ENCODE assay signal across 21 cellular contexts in the genomic region with DNA sequence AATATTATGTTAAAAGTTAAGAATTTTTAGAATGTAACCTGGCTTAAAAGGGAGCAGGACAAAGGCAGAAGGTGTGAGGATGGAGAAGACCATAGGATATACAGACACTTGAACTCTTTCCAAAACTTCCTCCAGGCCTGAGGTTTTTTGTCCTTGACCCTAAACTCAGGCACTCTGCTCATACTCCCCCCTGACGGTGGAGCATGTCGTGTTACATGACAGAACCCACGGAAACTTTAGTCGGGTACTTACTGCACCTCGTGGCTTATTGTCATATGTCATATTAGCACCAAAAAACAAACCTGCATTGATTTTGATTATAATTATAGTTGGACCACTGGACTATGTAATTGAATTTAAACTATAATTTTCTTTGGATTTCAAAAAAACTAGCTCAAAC. TPM values are rescaled to one million over a fixed set of nuclear protein-coding genes. Genes with fewer than 3 reads are reported as not detected.
DNase-seq lines count a peak whose midpoint lies in the region; ATAC-seq and TF ChIP-seq lines count a peak whose summit lies in the region.
"Had no signal": no experiment of that assay in that cellular context is flagged by ENCODE, and none has a peak within 500 bp of the region (broad histone marks: within the 10 kb centered on the region; RNA-seq: fewer than 3 reads in every experiment).

No MANE protein-coding gene starts in this region.

- CTCF ChIA-PET in IMR-90 (lab: Yijun Ruan, JAX), result interaction anchor here (1.2 kb wide), 1 partner anchor 167 kb away, joined by 5 read pairs; no protein-coding TSS in a partner anchor

- H3K79me2 ChIP-seq in GM23248 (ENCODE audit: insufficient read depth) (no peaks in the 10 kb centered on the region), H9 (ENCODE audit: insufficient read depth, low read length) (no peaks in the 10 kb centered on the region)

- H3K4ac ChIP-seq in IMR-90 (ENCODE audit: low read depth, low read length) (no peak overlapping the region), H9 (ENCODE audit: low read depth, low read length) (no peak overlapping the region)

- H4K91ac ChIP-seq in IMR-90 (ENCODE audit: insufficient read depth, low read depth, low read length) (no peak overlapping the region), H9 (ENCODE audit: insufficient read length, low read depth, low read length) (no peak overlapping the region)

- H2BK120ac ChIP-seq in IMR-90 (ENCODE audit: low read depth, low read length), result no peak overlapping the region
- no peak overlapping the region for H2BK120ac ChIP-seq in H9 (ENCODE audit: low read depth, low read length, poor library complexity, severe bottlenecking)

- TF ChIP-seq CTCF in IMR-90 (conservative IDR thresholded peaks at IDR 0.05; ENCODE audit: low read depth, low read length) (no peak), H9 (conservative IDR thresholded peaks at IDR 0.05) (no peak)

- H3K4me3 ChIP-seq in IMR-90 (ENCODE audit: insufficient read depth, low read depth, low read length) (no peak overlapping the region), GM23248 (no peak overlapping the region)
- H3K4me3 ChIP-seq: BLaER1 had no signal

- no peak for TF ChIP-seq POLR2A in IMR-90 (IDR thresholded peaks at IDR 0.05; ENCODE audit: low read depth, low read length)

- H3K27ac ChIP-seq in IMR-90 (ENCODE audit: insufficient read depth, low read length) (no peak overlapping the region), GM23248 (no peak overlapping the region), H9 (ENCODE audit: insufficient read length, low read depth, low read length) (no peak overlapping the region)
- H3K27ac ChIP-seq: BLaER1, HL-60 had no signal

- peak overlapping the region; percentile 94 for H3K27ac Mint-ChIP-seq in activated T-cell treated with anti-CD3 and anti-CD28 coated beads, Interleukin-2, amount 50 U/mL, for 24 hours
- peak overlapping the region; percentile 71 for H3K27ac Mint-ChIP-seq in activated T-helper 2 cell treated with anti-CD3 and anti-CD28 coated beads, Interferon-gamma antibody, Interleukin-2, Interleukin-4, amounts not matched to agents 10 μg/mL and 5 μg/mL and 100 μg/mL, durations not matched to agents 14 hours and 24 hours and 36 hours
- H3K27ac Mint-ChIP-seq in stimulated activated memory B cell treated with anti-CD40 and anti-IgM and Interleukin-4, amounts not matched to agents 10 μg/mL and 1 μg/mL and 100 μg/mL, for 72 hours, result peak overlapping the region; percentile 74
- H3K27ac Mint-ChIP-seq in H9, result no peak overlapping the region

- dilution Hi-C loops in IMR-90 (cut with HindIII; ENCODE audit: low sequenced_read_pairs, unreplicated experiment), result no loop called here

- no peaks in the 10 kb centered on the region for H3K23me2 ChIP-seq in H9 (ENCODE audit: insufficient read length, low read depth, low read length, poor library complexity, severe bottlenecking)

- no peak for ATAC-seq in IMR-90 (ENCODE audit: low read depth)
- no peak for ATAC-seq in stimulated activated memory B cell treated with anti-CD40 and anti-IgM and Interleukin-4, amounts not matched to agents 10 μg/mL and 1 μg/mL and 100 μg/mL, for 72 hours

- no TSS peak for BruUV-seq in IMR-90 (replicated peaks; lab: Mats Ljungman, UMichigan)

- H3K9me3 Mint-ChIP-seq in activated T-cell treated with anti-CD3 and anti-CD28 coated beads, Interleukin-2, amount 50 U/mL, for 24 hours, result no peaks in the 10 kb centered on the region
- H3K9me3 Mint-ChIP-seq in activated T-helper 2 cell treated with anti-CD3 and anti-CD28 coated beads, Interferon-gamma antibody, Interleukin-2, Interleukin-4, amounts not matched to agents 10 μg/mL and 5 μg/mL and 100 μg/mL, durations not matched to agents 14 hours and 24 hours and 36 hours, result no peaks in the 10 kb centered on the region
- no peaks in the 10 kb centered on the region for H3K9me3 Mint-ChIP-seq in stimulated activated memory B cell treated with anti-CD40 and anti-IgM and Interleukin-4, amounts not matched to agents 10 μg/mL and 1 μg/mL and 100 μg/mL, for 72 hours
- no peaks in the 10 kb centered on the region for H3K9me3 Mint-ChIP-seq in H9
- H3K9me3 Mint-ChIP-seq: CD4-positive, CD25-positive, alpha-beta regulatory T cell had no signal

- H3K36me3 Mint-ChIP-seq in activated T-cell treated with anti-CD3 and anti-CD28 coated beads, Interleukin-2, amount 50 U/mL, for 24 hours (ENCODE audit: low read depth), result peaks cover 57% of the 10 kb centered on the region
- peaks cover 62% of the 10 kb centered on the region for H3K36me3 Mint-ChIP-seq in activated T-helper 2 cell treated with anti-CD3 and anti-CD28 coated beads, Interferon-gamma antibody, Interleukin-2, Interleukin-4, amounts not matched to agents 10 μg/mL and 5 μg/mL and 100 μg/mL, durations not matched to agents 14 hours and 24 hours and 36 hours (ENCODE audit: low read depth)
- H3K36me3 Mint-ChIP-seq in stimulated activated memory B cell treated with anti-CD40 and anti-IgM and Interleukin-4, amounts not matched to agents 10 μg/mL and 1 μg/mL and 100 μg/mL, for 72 hours, result peaks cover 17% of the 10 kb centered on the region
- H3K36me3 Mint-ChIP-seq in H9 (ENCODE audit: insufficient read depth in 1 of 3, low read depth in 3 of 3), result no peaks in the 10 kb centered on the region

- intact Hi-C loops in IMR-90 (cut with micrococcal nuclease), result no loop called here
- intact Hi-C loops in activated T-helper 2 cell treated with anti-CD3 and anti-CD28 coated beads, Interferon-gamma antibody, Interleukin-2, Interleukin-4, amounts not matched to agents 10 μg/mL and 5 μg/mL and 100 μg/mL, durations not matched to agents 14 hours and 24 hours and 36 hours (cut with micrococcal nuclease), result loop anchor here (1.0 to 5.0 kb wide), 2 partner anchors 10 to 42 kb away; partner anchors contain the start of gene PARK7

- no peak for TF ChIP-seq RAD21 in IMR-90 (IDR thresholded peaks at IDR 0.05; ENCODE audit: low read length)

- H3F3A ChIP-seq in GM23248 (ENCODE audit: insufficient read depth), result no peaks in the 10 kb centered on the region

- H3T11ph ChIP-seq in H9 (ENCODE audit: low read length), result no peak overlapping the region

- H3K23ac ChIP-seq in IMR-90 (ENCODE audit: low read depth, low read length) (no peak overlapping the region), H9 (ENCODE audit: insufficient read length, low read depth, low read length) (no peak overlapping the region)

- H3K36me3 ChIP-seq in IMR-90 (ENCODE audit: control insufficient read depth, insufficient read depth, low read length), result no peaks in the 10 kb centered on the region
- H3K36me3 ChIP-seq in GM23248 (ENCODE audit: low read depth), result no peaks in the 10 kb centered on the region
- H3K36me3 ChIP-seq: BLaER1 had no signal

- in situ Hi-C loops in IMR-90 (cut with MboI; ENCODE audit: low sequenced_read_pairs), result no loop called here
- in situ Hi-C loops in GM23248 (cut with MboI), result loop anchor here (25.0 kb wide), 1 partner anchor 258 kb away; no protein-coding TSS in a partner anchor

- H2BK15ac ChIP-seq in IMR-90 (ENCODE audit: low read depth, low read length) (no peak overlapping the region), H9 (ENCODE audit: low read depth, low read length) (no peak overlapping the region)

- no peaks in the 10 kb centered on the region for H3K9me1 ChIP-seq in IMR-90 (ENCODE audit: insufficient read depth, low read length)

- no peak overlapping the region for H4K8ac ChIP-seq in IMR-90 (ENCODE audit: low read depth in 2 of 2, low read length in 2 of 2)
- H4K8ac ChIP-seq in H9 (replicated peaks; ENCODE audit: insufficient read length, low read depth, low read length), result no peak overlapping the region

- H4K20me1 ChIP-seq in IMR-90 (ENCODE audit: insufficient read depth, low read length) (no peaks in the 10 kb centered on the region), GM23248 (ENCODE audit: insufficient read depth) (no peaks in the 10 kb centered on the region), H9 (ENCODE audit: control insufficient read depth, insufficient read depth, insufficient read length) (no peaks in the 10 kb centered on the region)
- H4K20me1 ChIP-seq: BLaER1 had no signal

- H3K27me3 Mint-ChIP-seq in activated T-cell treated with anti-CD3 and anti-CD28 coated beads, Interleukin-2, amount 50 U/mL, for 24 hours, result no peaks in the 10 kb centered on the region
- no peaks in the 10 kb centered on the region for H3K27me3 Mint-ChIP-seq in activated T-helper 2 cell treated with anti-CD3 and anti-CD28 coated beads, Interferon-gamma antibody, Interleukin-2, Interleukin-4, amounts not matched to agents 10 μg/mL and 5 μg/mL and 100 μg/mL, durations not matched to agents 14 hours and 24 hours and 36 hours (ENCODE audit: low read depth)
- H3K27me3 Mint-ChIP-seq in stimulated activated memory B cell treated with anti-CD40 and anti-IgM and Interleukin-4, amounts not matched to agents 10 μg/mL and 1 μg/mL and 100 μg/mL, for 72 hours, result peaks cover 13% of the 10 kb centered on the region
- no peaks in the 10 kb centered on the region; the same call in 1 of the 2 replicates for H3K27me3 Mint-ChIP-seq in H9 (ENCODE audit: low read depth)
- H3K27me3 Mint-ChIP-seq: CD4-positive, CD25-positive, alpha-beta regulatory T cell had no signal

- H3K9me3 ChIP-seq in IMR-90 (ENCODE audit: control insufficient read depth, insufficient read depth, low read length) (no peaks in the 10 kb centered on the region), GM23248 (ENCODE audit: low read depth) (no peaks in the 10 kb centered on the region), H9 (ENCODE audit: control insufficient read depth, low read depth, low read length) (no peaks in the 10 kb centered on the region)
- H3K9me3 ChIP-seq: BLaER1 had no signal

- H3K9ac ChIP-seq in IMR-90 (ENCODE audit: low read depth, low read length) (no peak overlapping the region), GM23248 (no peak overlapping the region), H9 (ENCODE audit: extremely low read depth, insufficient read length, low read length) (no peak overlapping the region)
- H3K9ac ChIP-seq: BLaER1 had no signal

- H2AFZ ChIP-seq in IMR-90 (replicated peaks; ENCODE audit: low read length, poor library complexity) (no peak overlapping the region), GM23248 (no peak overlapping the region), H9 (ENCODE audit: low read length) (no peak overlapping the region)

- H3K18ac ChIP-seq in IMR-90 (ENCODE audit: low read depth, low read length) (no peak overlapping the region), H9 (ENCODE audit: insufficient read length, low read depth, low read length) (no peak overlapping the region)

- no peak for DNase-seq in activated T-cell treated with anti-CD3 and anti-CD28 coated beads, Interleukin-2, amount 50 U/mL, for 24 hours
- no peak for DNase-seq in activated T-cell treated with anti-CD3 and anti-CD28 coated beads, Interleukin-2, amount 50 U/mL, for 48 hours
- DNase-seq in IMR-90 (no peak), GM23248 (no peak), H9 (no peak)
- DNase-seq in activated T-helper 2 cell treated with anti-CD3 and anti-CD28 coated beads, Interferon-gamma antibody, Interleukin-2, Interleukin-4, amounts not matched to agents 10 μg/mL and 5 μg/mL and 100 μg/mL, durations not matched to agents 14 hours and 24 hours and 36 hours (ENCODE audit: low spot score), result no peak
- DNase-seq: CD4-positive, CD25-positive, alpha-beta regulatory T cell; DMS153; DND-41; Karpas-422; NCI-H1092; NCI-H1417 treated with DMSO at 0.1 percent for 48 hours; NCI-H1694 treated with DMSO at 0.1 percent for 48 hours; NCI-H2081; NCI-H510A; NCI-H69; Right ventricle myocardium superior; RPMI8226 had no signal

- H2BK5ac ChIP-seq in IMR-90 (ENCODE audit: low read depth, low read length, poor library complexity, severe bottlenecking) (no peak overlapping the region), H9 (ENCODE audit: insufficient read length, low read length) (no peak overlapping the region)

- H3K14ac ChIP-seq in IMR-90 (replicated peaks; ENCODE audit: low read depth, low read length), result no peak overlapping the region
- no peak overlapping the region for H3K14ac ChIP-seq in H9 (ENCODE audit: insufficient read depth, low read length)

- no peak overlapping the region for H3K4me3 Mint-ChIP-seq in activated T-cell treated with anti-CD3 and anti-CD28 coated beads, Interleukin-2, amount 50 U/mL, for 24 hours
- no peak overlapping the region for H3K4me3 Mint-ChIP-seq in activated T-helper 2 cell treated with anti-CD3 and anti-CD28 coated beads, Interferon-gamma antibody, Interleukin-2, Interleukin-4, amounts not matched to agents 10 μg/mL and 5 μg/mL and 100 μg/mL, durations not matched to agents 14 hours and 24 hours and 36 hours (ENCODE audit: low read depth)
- H3K4me3 Mint-ChIP-seq in stimulated activated memory B cell treated with anti-CD40 and anti-IgM and Interleukin-4, amounts not matched to agents 10 μg/mL and 1 μg/mL and 100 μg/mL, for 72 hours, result no peak overlapping the region
- no peak overlapping the region for H3K4me3 Mint-ChIP-seq in H9
- H3K4me3 Mint-ChIP-seq: CD4-positive, CD25-positive, alpha-beta regulatory T cell had no signal

- H2BK20ac ChIP-seq in IMR-90 (ENCODE audit: low read depth, low read length) (peak overlapping the region; percentile 23; the same call in 1 of the 2 replicates), H9 (ENCODE audit: low read depth, low read length, poor library complexity, severe bottlenecking) (no peak overlapping the region)

- POLR2A ChIA-PET in IMR-90 (lab: Charles Lee; ENCODE audit: unreplicated experiment), result interaction anchor here (0.7 kb wide), 1 partner anchor 607 kb away, joined by 3 read pairs; no protein-coding TSS in a partner anchor

- H3K4me1 Mint-ChIP-seq in activated T-cell treated with anti-CD3 and anti-CD28 coated beads, Interleukin-2, amount 50 U/mL, for 24 hours (ENCODE audit: low read depth), result peaks cover 54% of the 10 kb centered on the region
- peaks cover 36% of the 10 kb centered on the region for H3K4me1 Mint-ChIP-seq in activated T-helper 2 cell treated with anti-CD3 and anti-CD28 coated beads, Interferon-gamma antibody, Interleukin-2, Interleukin-4, amounts not matched to agents 10 μg/mL and 5 μg/mL and 100 μg/mL, durations not matched to agents 14 hours and 24 hours and 36 hours (ENCODE audit: low read depth)
- H3K4me1 Mint-ChIP-seq in stimulated activated memory B cell treated with anti-CD40 and anti-IgM and Interleukin-4, amounts not matched to agents 10 μg/mL and 1 μg/mL and 100 μg/mL, for 72 hours, result peaks cover 10% of the 10 kb centered on the region
- no peaks in the 10 kb centered on the region for H3K4me1 Mint-ChIP-seq in H9

- H3K4me1 ChIP-seq in IMR-90 (ENCODE audit: control insufficient read depth, insufficient read depth, low read length) (no peaks in the 10 kb centered on the region; the same call in 1 of the 2 replicates), GM23248 (ENCODE audit: insufficient read depth) (peaks cover 4% of the 10 kb centered on the region; the same call in 1 of the 2 replicates), H9 (ENCODE audit: insufficient read depth, low read length) (no peaks in the 10 kb centered on the region)

- H2AK9ac ChIP-seq in IMR-90 (replicated peaks; ENCODE audit: low read depth, low read length, poor library complexity), result no peak overlapping the region

- no peaks in the 10 kb centered on the region for H3K9me2 ChIP-seq in GM23248 (ENCODE audit: insufficient read depth)

- H3K79me1 ChIP-seq in IMR-90 (ENCODE audit: low read depth in 1 of 2, low read length in 2 of 2) (no peaks in the 10 kb centered on the region), H9 (ENCODE audit: insufficient read depth, low read depth, low read length, poor library complexity, severe bottlenecking) (no peaks in the 10 kb centered on the region)

- WGBS in IMR-90 (ENCODE audit: extremely low coverage in 2 of 2, insufficient read length in 1 of 2), 2 experiments, result no CpG with 5 or more reads among the region's 5 CpGs
- 86 to 91% methylated on average over 5 of the region's 5 CpGs for WGBS in GM23248 (ENCODE audit: low coverage in 1 of 2, low lambda C conversion rate in 2 of 2, missing lambda C conversion rate in 2 of 2), 2 experiments
- WGBS in H9 (ENCODE audit: extremely low coverage, insufficient read length, low lambda C conversion rate), result no CpG with 5 or more reads among the region's 5 CpGs

- no peak overlapping the region for H4K5ac ChIP-seq in IMR-90 (ENCODE audit: low read depth, low read length)
- no peak overlapping the region for H4K5ac ChIP-seq in H9 (ENCODE audit: insufficient read length, low read depth, low read length)

- H2AK5ac ChIP-seq in IMR-90 (ENCODE audit: low read depth, low read length) (no peak overlapping the region), H9 (ENCODE audit: insufficient read length, low read length) (no peak overlapping the region)

- H3K4me2 ChIP-seq in IMR-90 (ENCODE audit: low read depth, low read length) (no peak overlapping the region), GM23248 (ENCODE audit: unreplicated experiment) (no peak overlapping the region), H9 (ENCODE audit: insufficient read depth, insufficient read length, low read length) (no peak overlapping the region)
- H3K4me2 ChIP-seq: BLaER1 had no signal

- H3K56ac ChIP-seq in IMR-90 (ENCODE audit: extremely low read depth, insufficient read depth, low read length) (no peak overlapping the region), H9 (ENCODE audit: insufficient read length, low read depth, low read length) (no peak overlapping the region)

- peaks cover 3% of the 10 kb centered on the region for H3K27me3 ChIP-seq in IMR-90 (ENCODE audit: control insufficient read depth, insufficient read depth, low read length)
- peaks cover 11% of the 10 kb centered on the region; the same call in 1 of the 2 replicates for H3K27me3 ChIP-seq in GM23248 (replicated peaks; ENCODE audit: insufficient read depth)
- H3K27me3 ChIP-seq in H9 (ENCODE audit: insufficient read depth, low read length), result no peaks in the 10 kb centered on the region
- H3K27me3 ChIP-seq: BLaER1 had no signal

- H2BK12ac ChIP-seq in H9 (ENCODE audit: insufficient read length, low read depth, low read length), result no peak overlapping the region

RNA-seq across cellular contexts. Expression of gene TNFRSF9, which starts 20.8 kb away (rescaled TPM):
- total RNA-seq in IMR-90 (2012; rRNA removed), result 0.56 and 0.72 TPM in 2 replicates
- polyA plus RNA-seq in IMR-90 (2012; rRNA removed), result 0.43 and 0.56 TPM in 2 replicates
- 0.35 and 0.40 TPM in 2 replicates for polyA plus RNA-seq in IMR-90 (2012; cell fraction: cytosol; rRNA removed)
- 0.09 and 0.31 TPM in 2 replicates for polyA plus RNA-seq in IMR-90 (2012; cell fraction: nucleus; rRNA removed; ENCODE audit: low replicate concordance)
- total RNA-seq in activated T-helper 2 cell treated with anti-CD3 and anti-CD28 coated beads, Interferon-gamma antibody, Interleukin-2, Interleukin-4, amounts not matched to agents 10 μg/mL and 5 μg/mL and 100 μg/mL, durations not matched to agents 14 hours and 24 hours and 36 hours, result 112 and 115 TPM in 2 replicates
- 0.13 TPM in 1 of 2 replicates, not detected in the other for total RNA-seq in GM23248 (2014; rRNA removed; shearing (Covaris generic))
- not detected in 2 replicates for polyA plus RNA-seq in GM23248 (2016; fragmentation: Nextera tagmentation; extraction: Ambion mirVana)
- not detected in 2 replicates for total RNA-seq in H9 (2021)
- total RNA-seq: Right ventricle myocardium superior had no signal

RNA-seq across cellular contexts. Expression of gene PARK7, which starts 41.6 kb away (rescaled TPM):
- 207 and 384 TPM in 2 replicates for total RNA-seq in IMR-90 (2012; rRNA removed)
- polyA plus RNA-seq in IMR-90 (2012; rRNA removed), result 348 and 357 TPM in 2 replicates
- polyA plus RNA-seq in IMR-90 (2012; cell fraction: cytosol; rRNA removed), result 108 and 179 TPM in 2 replicates
- polyA plus RNA-seq in IMR-90 (2012; cell fraction: nucleus; rRNA removed; ENCODE audit: low replicate concordance), result 19.8 and 112 TPM in 2 replicates
- total RNA-seq in activated T-helper 2 cell treated with anti-CD3 and anti-CD28 coated beads, Interferon-gamma antibody, Interleukin-2, Interleukin-4, amounts not matched to agents 10 μg/mL and 5 μg/mL and 100 μg/mL, durations not matched to agents 14 hours and 24 hours and 36 hours, result 498 and 514 TPM in 2 replicates
- 191 and 198 TPM in 2 replicates for total RNA-seq in GM23248 (2014; rRNA removed; shearing (Covaris generic))
- polyA plus RNA-seq in GM23248 (2016; fragmentation: Nextera tagmentation; extraction: Ambion mirVana), result 514 and 522 TPM in 2 replicates
- total RNA-seq in H9 (2021), result 370 and 379 TPM in 2 replicates

Comparison
In these comparisons a context has a peak if more than half of its experiments do, and no peak if none do; other contexts are left out.
1. H3K27ac Mint-ChIP-seq: peak in activated T-cell treated with anti-CD3 and anti-CD28 coated beads, Interleukin-2, amount 50 U/mL, for 24 hours (single experiment), activated T-helper 2 cell treated with anti-CD3 and anti-CD28 coated beads, Interferon-gamma antibody, Interleukin-2, Interleukin-4, amounts not matched to agents 10 μg/mL and 5 μg/mL and 100 μg/mL, durations not matched to agents 14 hours and 24 hours and 36 hours (single experiment) and stimulated activated memory B cell treated with anti-CD40 and anti-IgM and Interleukin-4, amounts not matched to agents 10 μg/mL and 1 μg/mL and 100 μg/mL, for 72 hours (single experiment); none in H9 (0 of 3).
2. RNA of gene TNFRSF9, which starts 20.8 kb away (total RNA-seq): 112 to 115 TPM in activated T-helper 2 cell treated with anti-CD3 and anti-CD28 coated beads, Interferon-gamma antibody, Interleukin-2, Interleukin-4, amounts not matched to agents 10 μg/mL and 5 μg/mL and 100 μg/mL, durations not matched to agents 14 hours and 24 hours and 36 hours; 0.56 to 0.72 TPM in IMR-90, not detected in H9 and 0.13 TPM in GM23248; every median in the first group is over 10 times any median in the second.